1 cellular context compared by ENCODE assay signal in the genomic region with DNA sequence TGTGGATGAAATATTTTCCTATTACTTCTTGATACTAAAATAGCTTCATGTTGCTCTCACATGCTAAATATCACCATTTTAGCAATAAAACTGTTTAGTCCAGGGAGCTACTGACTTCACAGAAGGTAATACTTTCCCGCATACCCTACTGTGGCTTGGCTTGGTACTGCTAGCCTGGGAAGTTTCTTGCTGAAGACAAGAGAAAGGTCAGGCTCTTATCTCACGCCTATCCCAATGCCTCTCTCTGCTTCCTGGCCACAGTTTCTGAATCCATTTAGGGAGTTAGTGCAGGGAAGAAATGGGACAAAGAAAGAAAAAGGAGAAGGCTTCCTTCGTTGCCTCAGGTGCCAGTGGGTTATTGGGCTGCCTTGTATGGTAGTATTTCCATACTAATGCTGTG.
TF ChIP-seq lines count a peak whose summit lies in the region.

No MANE protein-coding gene starts in this region.

TF ChIP-seq in GM23338, 12 proteins besides CTCF, POLR2A, EP300 and RAD21 (continued from another document):
- TF ChIP-seq, protein P1, sequence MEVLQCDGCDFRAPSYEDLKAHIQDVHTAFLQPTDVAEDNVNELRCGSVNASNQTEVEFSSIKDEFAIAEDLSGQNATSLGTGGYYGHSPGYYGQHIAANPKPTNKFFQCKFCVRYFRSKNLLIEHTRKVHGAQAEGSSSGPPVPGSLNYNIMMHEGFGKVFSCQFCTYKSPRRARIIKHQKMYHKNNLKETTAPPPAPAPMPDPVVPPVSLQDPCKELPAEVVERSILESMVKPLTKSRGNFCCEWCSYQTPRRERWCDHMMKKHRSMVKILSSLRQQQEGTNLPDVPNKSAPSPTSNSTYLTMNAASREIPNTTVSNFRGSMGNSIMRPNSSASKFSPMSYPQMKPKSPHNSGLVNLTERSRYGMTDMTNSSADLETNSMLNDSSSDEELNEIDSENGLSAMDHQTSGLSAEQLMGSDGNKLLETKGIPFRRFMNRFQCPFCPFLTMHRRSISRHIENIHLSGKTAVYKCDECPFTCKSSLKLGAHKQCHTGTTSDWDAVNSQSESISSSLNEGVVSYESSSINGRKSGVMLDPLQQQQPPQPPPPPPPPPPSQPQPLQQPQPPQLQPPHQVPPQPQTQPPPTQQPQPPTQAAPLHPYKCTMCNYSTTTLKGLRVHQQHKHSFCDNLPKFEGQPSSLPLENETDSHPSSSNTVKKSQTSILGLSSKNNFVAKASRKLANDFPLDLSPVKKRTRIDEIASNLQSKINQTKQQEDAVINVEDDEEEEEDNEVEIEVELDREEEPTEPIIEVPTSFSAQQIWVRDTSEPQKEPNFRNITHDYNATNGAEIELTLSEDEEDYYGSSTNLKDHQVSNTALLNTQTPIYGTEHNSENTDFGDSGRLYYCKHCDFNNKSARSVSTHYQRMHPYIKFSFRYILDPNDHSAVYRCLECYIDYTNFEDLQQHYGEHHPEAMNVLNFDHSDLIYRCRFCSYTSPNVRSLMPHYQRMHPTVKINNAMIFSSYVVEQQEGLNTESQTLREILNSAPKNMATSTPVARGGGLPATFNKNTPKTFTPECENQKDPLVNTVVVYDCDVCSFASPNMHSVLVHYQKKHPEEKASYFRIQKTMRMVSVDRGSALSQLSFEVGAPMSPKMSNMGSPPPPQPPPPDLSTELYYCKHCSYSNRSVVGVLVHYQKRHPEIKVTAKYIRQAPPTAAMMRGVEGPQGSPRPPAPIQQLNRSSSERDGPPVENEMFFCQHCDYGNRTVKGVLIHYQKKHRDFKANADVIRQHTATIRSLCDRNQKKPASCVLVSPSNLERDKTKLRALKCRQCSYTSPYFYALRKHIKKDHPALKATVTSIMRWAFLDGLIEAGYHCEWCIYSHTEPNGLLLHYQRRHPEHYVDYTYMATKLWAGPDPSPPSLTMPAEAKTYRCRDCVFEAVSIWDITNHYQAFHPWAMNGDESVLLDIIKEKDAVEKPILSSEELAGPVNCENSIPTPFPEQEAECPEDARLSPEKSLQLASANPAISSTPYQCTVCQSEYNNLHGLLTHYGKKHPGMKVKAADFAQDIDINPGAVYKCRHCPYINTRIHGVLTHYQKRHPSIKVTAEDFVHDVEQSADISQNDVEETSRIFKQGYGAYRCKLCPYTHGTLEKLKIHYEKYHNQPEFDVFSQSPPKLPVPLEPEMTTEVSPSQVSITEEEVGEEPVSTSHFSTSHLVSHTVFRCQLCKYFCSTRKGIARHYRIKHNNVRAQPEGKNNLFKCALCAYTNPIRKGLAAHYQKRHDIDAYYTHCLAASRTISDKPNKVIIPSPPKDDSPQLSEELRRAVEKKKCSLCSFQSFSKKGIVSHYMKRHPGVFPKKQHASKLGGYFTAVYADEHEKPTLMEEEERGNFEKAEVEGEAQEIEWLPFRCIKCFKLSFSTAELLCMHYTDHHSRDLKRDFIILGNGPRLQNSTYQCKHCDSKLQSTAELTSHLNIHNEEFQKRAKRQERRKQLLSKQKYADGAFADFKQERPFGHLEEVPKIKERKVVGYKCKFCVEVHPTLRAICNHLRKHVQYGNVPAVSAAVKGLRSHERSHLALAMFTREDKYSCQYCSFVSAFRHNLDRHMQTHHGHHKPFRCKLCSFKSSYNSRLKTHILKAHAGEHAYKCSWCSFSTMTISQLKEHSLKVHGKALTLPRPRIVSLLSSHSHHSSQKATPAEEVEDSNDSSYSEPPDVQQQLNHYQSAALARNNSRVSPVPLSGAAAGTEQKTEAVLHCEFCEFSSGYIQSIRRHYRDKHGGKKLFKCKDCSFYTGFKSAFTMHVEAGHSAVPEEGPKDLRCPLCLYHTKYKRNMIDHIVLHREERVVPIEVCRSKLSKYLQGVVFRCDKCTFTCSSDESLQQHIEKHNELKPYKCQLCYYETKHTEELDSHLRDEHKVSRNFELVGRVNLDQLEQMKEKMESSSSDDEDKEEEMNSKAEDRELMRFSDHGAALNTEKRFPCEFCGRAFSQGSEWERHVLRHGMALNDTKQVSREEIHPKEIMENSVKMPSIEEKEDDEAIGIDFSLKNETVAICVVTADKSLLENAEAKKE (CRISPR knock-in tag; IDR thresholded peaks at IDR 0.05), result no peak
- no peak for TF ChIP-seq ZNF114 (CRISPR knock-in tag; IDR thresholded peaks at IDR 0.05)
- TF ChIP-seq, protein P2, sequence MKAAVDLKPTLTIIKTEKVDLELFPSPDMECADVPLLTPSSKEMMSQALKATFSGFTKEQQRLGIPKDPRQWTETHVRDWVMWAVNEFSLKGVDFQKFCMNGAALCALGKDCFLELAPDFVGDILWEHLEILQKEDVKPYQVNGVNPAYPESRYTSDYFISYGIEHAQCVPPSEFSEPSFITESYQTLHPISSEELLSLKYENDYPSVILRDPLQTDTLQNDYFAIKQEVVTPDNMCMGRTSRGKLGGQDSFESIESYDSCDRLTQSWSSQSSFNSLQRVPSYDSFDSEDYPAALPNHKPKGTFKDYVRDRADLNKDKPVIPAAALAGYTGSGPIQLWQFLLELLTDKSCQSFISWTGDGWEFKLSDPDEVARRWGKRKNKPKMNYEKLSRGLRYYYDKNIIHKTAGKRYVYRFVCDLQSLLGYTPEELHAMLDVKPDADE (IDR thresholded peaks at IDR 0.05), result no peak
